1 cellular context compared by ENCODE assay signal in the genomic region with DNA sequence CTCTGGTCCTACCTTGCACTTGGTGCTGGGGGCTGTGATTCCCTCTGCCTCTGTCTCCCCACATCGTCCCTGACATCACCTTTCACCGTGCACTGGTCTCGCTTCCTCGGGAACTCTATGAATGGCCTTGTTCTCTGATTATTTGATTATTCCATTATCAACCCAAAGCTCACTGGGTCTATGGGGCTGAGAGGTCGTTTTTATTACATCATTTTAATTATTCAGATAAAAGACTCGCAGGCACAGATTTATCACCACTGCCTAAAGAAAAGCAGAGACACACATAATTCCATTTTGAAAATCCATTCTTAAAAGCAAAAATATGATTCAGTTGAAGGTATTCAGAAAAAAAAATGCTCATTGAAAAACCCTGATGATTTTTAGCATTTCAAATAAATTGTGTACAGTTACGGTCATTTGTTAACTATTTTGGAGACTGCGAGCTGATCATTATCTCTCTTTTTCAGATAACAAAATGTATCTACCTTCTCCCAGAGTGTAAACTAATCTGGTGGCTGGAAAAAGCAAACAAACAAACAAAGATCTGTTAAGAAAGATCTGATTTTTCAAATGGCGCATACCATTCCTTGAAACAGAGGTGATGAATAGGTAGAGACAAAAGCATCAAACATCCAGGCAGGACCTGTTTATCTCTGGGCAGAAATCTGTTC.
A peak's percentile ranks its signal among the peaks of the same experiment; 100 is the strongest.
TF ChIP-seq lines count a peak whose summit lies in the region.

No MANE protein-coding gene starts in this region.

TF ChIP-seq in SK-N-SH treated with all-trans-retinoic acid at 6 μM for 48 hours, 23 proteins besides CTCF, POLR2A, EP300 and RAD21 (continued from another document):
- TF ChIP-seq, protein P1, sequence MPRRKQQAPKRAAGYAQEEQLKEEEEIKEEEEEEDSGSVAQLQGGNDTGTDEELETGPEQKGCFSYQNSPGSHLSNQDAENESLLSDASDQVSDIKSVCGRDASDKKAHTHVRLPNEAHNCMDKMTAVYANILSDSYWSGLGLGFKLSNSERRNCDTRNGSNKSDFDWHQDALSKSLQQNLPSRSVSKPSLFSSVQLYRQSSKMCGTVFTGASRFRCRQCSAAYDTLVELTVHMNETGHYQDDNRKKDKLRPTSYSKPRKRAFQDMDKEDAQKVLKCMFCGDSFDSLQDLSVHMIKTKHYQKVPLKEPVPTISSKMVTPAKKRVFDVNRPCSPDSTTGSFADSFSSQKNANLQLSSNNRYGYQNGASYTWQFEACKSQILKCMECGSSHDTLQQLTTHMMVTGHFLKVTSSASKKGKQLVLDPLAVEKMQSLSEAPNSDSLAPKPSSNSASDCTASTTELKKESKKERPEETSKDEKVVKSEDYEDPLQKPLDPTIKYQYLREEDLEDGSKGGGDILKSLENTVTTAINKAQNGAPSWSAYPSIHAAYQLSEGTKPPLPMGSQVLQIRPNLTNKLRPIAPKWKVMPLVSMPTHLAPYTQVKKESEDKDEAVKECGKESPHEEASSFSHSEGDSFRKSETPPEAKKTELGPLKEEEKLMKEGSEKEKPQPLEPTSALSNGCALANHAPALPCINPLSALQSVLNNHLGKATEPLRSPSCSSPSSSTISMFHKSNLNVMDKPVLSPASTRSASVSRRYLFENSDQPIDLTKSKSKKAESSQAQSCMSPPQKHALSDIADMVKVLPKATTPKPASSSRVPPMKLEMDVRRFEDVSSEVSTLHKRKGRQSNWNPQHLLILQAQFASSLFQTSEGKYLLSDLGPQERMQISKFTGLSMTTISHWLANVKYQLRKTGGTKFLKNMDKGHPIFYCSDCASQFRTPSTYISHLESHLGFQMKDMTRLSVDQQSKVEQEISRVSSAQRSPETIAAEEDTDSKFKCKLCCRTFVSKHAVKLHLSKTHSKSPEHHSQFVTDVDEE (CRISPR knock-in tag; IDR thresholded peaks at IDR 0.05) = 0 out of 2 replicates have a peak, but pooled peaks have one; percentile 59
- 0 out of 2 replicates have a peak, but pooled peaks have one; percentile 24 for TF ChIP-seq ZNF70 (CRISPR knock-in tag; IDR thresholded peaks at IDR 0.05)
- no peak for TF ChIP-seq PPARA (CRISPR knock-in tag; IDR thresholded peaks at IDR 0.05; ENCODE audit: borderline replicate concordance)
- TF ChIP-seq RARB (CRISPR knock-in tag; IDR thresholded peaks at IDR 0.05) = no peak
- no peak for TF ChIP-seq GLIS3 (CRISPR knock-in tag; IDR thresholded peaks at IDR 0.05)
- TF ChIP-seq, protein P2, sequence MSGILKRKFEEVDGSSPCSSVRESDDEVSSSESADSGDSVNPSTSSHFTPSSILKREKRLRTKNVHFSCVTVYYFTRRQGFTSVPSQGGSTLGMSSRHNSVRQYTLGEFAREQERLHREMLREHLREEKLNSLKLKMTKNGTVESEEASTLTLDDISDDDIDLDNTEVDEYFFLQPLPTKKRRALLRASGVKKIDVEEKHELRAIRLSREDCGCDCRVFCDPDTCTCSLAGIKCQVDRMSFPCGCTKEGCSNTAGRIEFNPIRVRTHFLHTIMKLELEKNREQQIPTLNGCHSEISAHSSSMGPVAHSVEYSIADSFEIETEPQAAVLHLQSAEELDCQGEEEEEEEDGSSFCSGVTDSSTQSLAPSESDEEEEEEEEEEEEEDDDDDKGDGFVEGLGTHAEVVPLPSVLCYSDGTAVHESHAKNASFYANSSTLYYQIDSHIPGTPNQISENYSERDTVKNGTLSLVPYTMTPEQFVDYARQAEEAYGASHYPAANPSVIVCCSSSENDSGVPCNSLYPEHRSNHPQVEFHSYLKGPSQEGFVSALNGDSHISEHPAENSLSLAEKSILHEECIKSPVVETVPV (CRISPR knock-in tag; IDR thresholded peaks at IDR 0.05) = no peak
- no peak; the same call in 1 of the 2 replicates for TF ChIP-seq ZNF8 (CRISPR knock-in tag; IDR thresholded peaks at IDR 0.05)
- no peak for TF ChIP-seq ZC3H10 (CRISPR knock-in tag; IDR thresholded peaks at IDR 0.05)
- 0 out of 2 replicates have a peak, but pooled peaks have one; percentile 42 for TF ChIP-seq ZFP3 (CRISPR knock-in tag; IDR thresholded peaks at IDR 0.05)
- TF ChIP-seq SNAI2 (CRISPR knock-in tag; IDR thresholded peaks at IDR 0.05) = no peak
- TF ChIP-seq, protein P3, sequence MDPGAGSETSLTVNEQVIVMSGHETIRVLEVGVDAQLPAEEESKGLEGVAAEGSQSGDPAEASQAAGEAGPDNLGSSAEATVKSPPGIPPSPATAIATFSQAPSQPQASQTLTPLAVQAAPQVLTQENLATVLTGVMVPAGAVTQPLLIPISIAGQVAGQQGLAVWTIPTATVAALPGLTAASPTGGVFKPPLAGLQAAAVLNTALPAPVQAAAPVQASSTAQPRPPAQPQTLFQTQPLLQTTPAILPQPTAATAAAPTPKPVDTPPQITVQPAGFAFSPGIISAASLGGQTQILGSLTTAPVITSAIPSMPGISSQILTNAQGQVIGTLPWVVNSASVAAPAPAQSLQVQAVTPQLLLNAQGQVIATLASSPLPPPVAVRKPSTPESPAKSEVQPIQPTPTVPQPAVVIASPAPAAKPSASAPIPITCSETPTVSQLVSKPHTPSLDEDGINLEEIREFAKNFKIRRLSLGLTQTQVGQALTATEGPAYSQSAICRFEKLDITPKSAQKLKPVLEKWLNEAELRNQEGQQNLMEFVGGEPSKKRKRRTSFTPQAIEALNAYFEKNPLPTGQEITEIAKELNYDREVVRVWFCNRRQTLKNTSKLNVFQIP (CRISPR knock-in tag; IDR thresholded peaks at IDR 0.05; ENCODE audit: borderline replicate concordance, low read depth) = no peak
- TF ChIP-seq, protein P4, sequence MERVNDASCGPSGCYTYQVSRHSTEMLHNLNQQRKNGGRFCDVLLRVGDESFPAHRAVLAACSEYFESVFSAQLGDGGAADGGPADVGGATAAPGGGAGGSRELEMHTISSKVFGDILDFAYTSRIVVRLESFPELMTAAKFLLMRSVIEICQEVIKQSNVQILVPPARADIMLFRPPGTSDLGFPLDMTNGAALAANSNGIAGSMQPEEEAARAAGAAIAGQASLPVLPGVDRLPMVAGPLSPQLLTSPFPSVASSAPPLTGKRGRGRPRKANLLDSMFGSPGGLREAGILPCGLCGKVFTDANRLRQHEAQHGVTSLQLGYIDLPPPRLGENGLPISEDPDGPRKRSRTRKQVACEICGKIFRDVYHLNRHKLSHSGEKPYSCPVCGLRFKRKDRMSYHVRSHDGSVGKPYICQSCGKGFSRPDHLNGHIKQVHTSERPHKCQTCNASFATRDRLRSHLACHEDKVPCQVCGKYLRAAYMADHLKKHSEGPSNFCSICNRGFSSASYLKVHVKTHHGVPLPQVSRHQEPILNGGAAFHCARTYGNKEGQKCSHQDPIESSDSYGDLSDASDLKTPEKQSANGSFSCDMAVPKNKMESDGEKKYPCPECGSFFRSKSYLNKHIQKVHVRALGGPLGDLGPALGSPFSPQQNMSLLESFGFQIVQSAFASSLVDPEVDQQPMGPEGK (CRISPR knock-in tag; IDR thresholded peaks at IDR 0.05; ENCODE audit: borderline replicate concordance) = no peak
- no peak for TF ChIP-seq TOX (CRISPR knock-in tag; IDR thresholded peaks at IDR 0.05; ENCODE audit: borderline replicate concordance)
- TF ChIP-seq ARNTL (CRISPR knock-in tag; IDR thresholded peaks at IDR 0.05; ENCODE audit: borderline replicate concordance, low read depth) = no peak
- peak; percentile 71 for TF ChIP-seq TCF4 (CRISPR knock-in tag; IDR thresholded peaks at IDR 0.05; ENCODE audit: borderline replicate concordance)
